Comparison of ENCODE assay signal across 8 cellular contexts in genomic region chr19:41957161-41957837, GRCh38. TPM values are rescaled to one million over a fixed set of nuclear protein-coding genes. Genes with fewer than 3 reads are reported as not detected.
DNase-seq lines count a peak whose midpoint lies in the region; ATAC-seq and TF ChIP-seq lines count a peak whose summit lies in the region.

No MANE protein-coding gene starts in this region.

- H3K4me2 ChIP-seq in hepatocyte = peak overlapping the region; percentile 50

- H4K20me1 ChIP-seq in hepatocyte (ENCODE audit: insufficient read depth, poor library complexity, severe bottlenecking) = no peaks in the 10 kb centered on the region

- peak; percentile 76 for TF ChIP-seq CTCF in activated CD8-positive, alpha-beta T cell treated with anti-CD3 and anti-CD28 coated beads for 36 hours (IDR thresholded peaks at IDR 0.05)
- no peak for TF ChIP-seq CTCF in hepatocyte (IDR thresholded peaks at IDR 0.05; ENCODE audit: poor library complexity)

- no peaks in the 10 kb centered on the region for H3K9me2 ChIP-seq in hepatocyte (replicated peaks; ENCODE audit: insufficient read depth)

- no peaks in the 10 kb centered on the region for H3K27me3 ChIP-seq in hepatocyte

- H3K9me3 Mint-ChIP-seq in activated CD8-positive, alpha-beta memory T cell treated with anti-CD3 and anti-CD28 coated beads, Interleukin-2, amount 10 ng/mL, durations not matched to agents 7 days and 5 days (ENCODE audit: low read depth) = no peaks in the 10 kb centered on the region
- no peaks in the 10 kb centered on the region for H3K9me3 Mint-ChIP-seq in activated CD8-positive, alpha-beta T cell treated with anti-CD3 and anti-CD28 coated beads for 36 hours
- no peaks in the 10 kb centered on the region for H3K9me3 Mint-ChIP-seq in stimulated activated effector memory CD8-positive, alpha-beta T cell treated with anti-CD3 and anti-CD28 coated beads, Interleukin-12 subunit alpha, Interleukin-12 subunit beta, amount 100 ng/mL, for 72 hours

- no peaks in the 10 kb centered on the region for H3K36me3 ChIP-seq in hepatocyte (replicated peaks; ENCODE audit: insufficient read depth, low read depth)

- H3K27me3 Mint-ChIP-seq in activated CD8-positive, alpha-beta memory T cell treated with anti-CD3 and anti-CD28 coated beads, Interleukin-2, amount 10 ng/mL, durations not matched to agents 7 days and 5 days = no peaks in the 10 kb centered on the region
- H3K27me3 Mint-ChIP-seq in activated CD8-positive, alpha-beta T cell treated with anti-CD3 and anti-CD28 coated beads for 36 hours = no peaks in the 10 kb centered on the region

- no peak for ATAC-seq in activated CD8-positive, alpha-beta memory T cell treated with anti-CD3 and anti-CD28 coated beads, Interleukin-2, amount 10 ng/mL, durations not matched to agents 7 days and 5 days
- ATAC-seq in activated CD8-positive, alpha-beta T cell treated with anti-CD3 and anti-CD28 coated beads for 36 hours = no peak
- ATAC-seq in stimulated activated effector memory CD8-positive, alpha-beta T cell treated with anti-CD3 and anti-CD28 coated beads, Interleukin-12 subunit alpha, Interleukin-12 subunit beta, amount 100 ng/mL, for 72 hours = no peak
- no peak for ATAC-seq in HG03469 (IDR thresholded peaks at IDR 0.05; ENCODE audit: unreplicated experiment)

- peaks cover 3% of the 10 kb centered on the region for H3K4me1 ChIP-seq in hepatocyte (ENCODE audit: insufficient read depth)

- no peak for DNase-seq in activated CD8-positive, alpha-beta memory T cell treated with anti-CD3 and anti-CD28 coated beads, Interleukin-2, amount 10 ng/mL, durations not matched to agents 7 days and 5 days
- DNase-seq in activated CD8-positive, alpha-beta memory T cell treated with anti-CD3 and anti-CD28 coated beads, Interleukin-2, amount 50 U/mL, for 48 hours = no peak
- DNase-seq in activated CD8-positive, alpha-beta T cell treated with anti-CD3 and anti-CD28 coated beads for 36 hours = no peak
- no peak for DNase-seq in hepatocyte (ENCODE audit: low spot score)
- no peak for DNase-seq in stimulated activated effector memory CD8-positive, alpha-beta T cell treated with anti-CD3 and anti-CD28 coated beads, Interleukin-12 subunit alpha, Interleukin-12 subunit beta, amount 100 ng/mL, for 72 hours (ENCODE audit: low spot score in 2 of 2)
- no peak for DNase-seq in 8988T
- DNase-seq in iPS-NIHi7 (ENCODE audit: extremely low spot score) = no peak

- peak overlapping the region; percentile 87 for H3K27ac Mint-ChIP-seq in activated CD8-positive, alpha-beta memory T cell treated with anti-CD3 and anti-CD28 coated beads, Interleukin-2, amount 10 ng/mL, durations not matched to agents 7 days and 5 days
- H3K27ac Mint-ChIP-seq in activated CD8-positive, alpha-beta T cell treated with anti-CD3 and anti-CD28 coated beads for 36 hours = peak overlapping the region; percentile 78
- H3K27ac Mint-ChIP-seq in stimulated activated effector memory CD8-positive, alpha-beta T cell treated with anti-CD3 and anti-CD28 coated beads, Interleukin-12 subunit alpha, Interleukin-12 subunit beta, amount 100 ng/mL, for 72 hours = peak overlapping the region; percentile 85

- H3K4me1 Mint-ChIP-seq in activated CD8-positive, alpha-beta memory T cell treated with anti-CD3 and anti-CD28 coated beads, Interleukin-2, amount 10 ng/mL, durations not matched to agents 7 days and 5 days = peaks cover 19% of the 10 kb centered on the region
- H3K4me1 Mint-ChIP-seq in activated CD8-positive, alpha-beta T cell treated with anti-CD3 and anti-CD28 coated beads for 36 hours (ENCODE audit: low read depth) = peaks cover 16% of the 10 kb centered on the region
- peaks cover 33% of the 10 kb centered on the region for H3K4me1 Mint-ChIP-seq in stimulated activated effector memory CD8-positive, alpha-beta T cell treated with anti-CD3 and anti-CD28 coated beads, Interleukin-12 subunit alpha, Interleukin-12 subunit beta, amount 100 ng/mL, for 72 hours

- intact Hi-C loops in activated CD8-positive, alpha-beta T cell treated with anti-CD3 and anti-CD28 coated beads for 36 hours (cut with micrococcal nuclease) = no loop called here

- WGBS in hepatocyte (ENCODE audit: low lambda C conversion rate, missing lambda C conversion rate) = 91% methylated on average over 11 of the region's 11 CpGs

- no peaks in the 10 kb centered on the region for H3K9me3 ChIP-seq in hepatocyte (ENCODE audit: low read depth)

- peak overlapping the region; percentile 41 for H3K27ac ChIP-seq in hepatocyte

- no peak overlapping the region for H2AFZ ChIP-seq in hepatocyte

- no peaks in the 10 kb centered on the region for H3K36me3 Mint-ChIP-seq in activated CD8-positive, alpha-beta memory T cell treated with anti-CD3 and anti-CD28 coated beads, Interleukin-2, amount 10 ng/mL, durations not matched to agents 7 days and 5 days
- peaks cover 1% of the 10 kb centered on the region for H3K36me3 Mint-ChIP-seq in activated CD8-positive, alpha-beta T cell treated with anti-CD3 and anti-CD28 coated beads for 36 hours (ENCODE audit: low read depth)
- peaks cover 20% of the 10 kb centered on the region for H3K36me3 Mint-ChIP-seq in stimulated activated effector memory CD8-positive, alpha-beta T cell treated with anti-CD3 and anti-CD28 coated beads, Interleukin-12 subunit alpha, Interleukin-12 subunit beta, amount 100 ng/mL, for 72 hours

- POLR2A ChIA-PET in activated CD8-positive, alpha-beta T cell treated with anti-CD3 and anti-CD28 coated beads for 36 hours (lab: Charles Lee) = interaction anchor here (0.6 to 3.9 kb wide), 12 partner anchors 8 to 97 kb away, joined by 3 to 37 read pairs (median 7); partner anchors contain the start of genes ARHGEF1 and RPS19

- no peak overlapping the region for H3K4me3 ChIP-seq in hepatocyte

- H3K79me2 ChIP-seq in hepatocyte = no peaks in the 10 kb centered on the region

- CTCF ChIA-PET in activated CD8-positive, alpha-beta memory T cell treated with anti-CD3 and anti-CD28 coated beads, Interleukin-2, amount 10 ng/mL, durations not matched to agents 7 days and 5 days (lab: Charles Lee) = interaction anchor here (1.1 to 5.1 kb wide), 12 partner anchors 11 to 204 kb away, joined by 3 to 32 read pairs (median 12); partner anchors contain the start of genes ATP1A3 and RPS19
- CTCF ChIA-PET in activated CD8-positive, alpha-beta T cell treated with anti-CD3 and anti-CD28 coated beads for 36 hours (lab: Charles Lee) = interaction anchor here (0.6 to 4.6 kb wide), 12 partner anchors 10 to 164 kb away, joined by 3 to 33 read pairs (median 4); partner anchors contain the start of genes CEACAM3, ERFL and RPS19

- peak overlapping the region; percentile 94 for H3K4me3 Mint-ChIP-seq in activated CD8-positive, alpha-beta memory T cell treated with anti-CD3 and anti-CD28 coated beads, Interleukin-2, amount 10 ng/mL, durations not matched to agents 7 days and 5 days
- no peak overlapping the region for H3K4me3 Mint-ChIP-seq in activated CD8-positive, alpha-beta T cell treated with anti-CD3 and anti-CD28 coated beads for 36 hours
- peak overlapping the region; percentile 82 for H3K4me3 Mint-ChIP-seq in stimulated activated effector memory CD8-positive, alpha-beta T cell treated with anti-CD3 and anti-CD28 coated beads, Interleukin-12 subunit alpha, Interleukin-12 subunit beta, amount 100 ng/mL, for 72 hours

RNA-seq across cellular contexts. Expression of gene RABAC1, which starts 1.8 kb away (rescaled TPM):
- total RNA-seq in activated CD8-positive, alpha-beta memory T cell treated with anti-CD3 and anti-CD28 coated beads, Interleukin-2, amount 10 ng/mL, durations not matched to agents 7 days and 5 days = 10 to 100 TPM; 81.3 to 93.9 TPM
- 10 to 100 TPM; 49.6 to 52.4 TPM for total RNA-seq in activated CD8-positive, alpha-beta T cell treated with anti-CD3 and anti-CD28 coated beads for 36 hours
- total RNA-seq in hepatocyte = 203 and 214 TPM in 2 replicates
- polyA plus RNA-seq in hepatocyte = 395 and 469 TPM in 2 replicates

RNA-seq across cellular contexts. Expression of gene ERFL, which starts 29.1 kb away (rescaled TPM):
- 1 to 10 TPM; 1.5 to 1.9 TPM for total RNA-seq in activated CD8-positive, alpha-beta memory T cell treated with anti-CD3 and anti-CD28 coated beads, Interleukin-2, amount 10 ng/mL, durations not matched to agents 7 days and 5 days
- 1 to 10 TPM; 1.5 to 1.6 TPM for total RNA-seq in activated CD8-positive, alpha-beta T cell treated with anti-CD3 and anti-CD28 coated beads for 36 hours
- total RNA-seq in hepatocyte = 0.53 TPM in 1 of 2 replicates, not detected in the other
- not detected in 2 replicates for polyA plus RNA-seq in hepatocyte

RNA-seq across cellular contexts. Expression of gene ATP1A3, which starts 36.7 kb away (rescaled TPM):
- 1 to 10 TPM; 3.4 to 5.6 TPM for total RNA-seq in activated CD8-positive, alpha-beta memory T cell treated with anti-CD3 and anti-CD28 coated beads, Interleukin-2, amount 10 ng/mL, durations not matched to agents 7 days and 5 days
- total RNA-seq in activated CD8-positive, alpha-beta T cell treated with anti-CD3 and anti-CD28 coated beads for 36 hours = 1 to 10 TPM; 5.5 to 5.9 TPM
- total RNA-seq in hepatocyte = 0.03 TPM in 1 of 2 replicates, not detected in the other
- 0.82 TPM in 1 of 2 replicates, not detected in the other for polyA plus RNA-seq in hepatocyte
